In the genomic region with DNA sequence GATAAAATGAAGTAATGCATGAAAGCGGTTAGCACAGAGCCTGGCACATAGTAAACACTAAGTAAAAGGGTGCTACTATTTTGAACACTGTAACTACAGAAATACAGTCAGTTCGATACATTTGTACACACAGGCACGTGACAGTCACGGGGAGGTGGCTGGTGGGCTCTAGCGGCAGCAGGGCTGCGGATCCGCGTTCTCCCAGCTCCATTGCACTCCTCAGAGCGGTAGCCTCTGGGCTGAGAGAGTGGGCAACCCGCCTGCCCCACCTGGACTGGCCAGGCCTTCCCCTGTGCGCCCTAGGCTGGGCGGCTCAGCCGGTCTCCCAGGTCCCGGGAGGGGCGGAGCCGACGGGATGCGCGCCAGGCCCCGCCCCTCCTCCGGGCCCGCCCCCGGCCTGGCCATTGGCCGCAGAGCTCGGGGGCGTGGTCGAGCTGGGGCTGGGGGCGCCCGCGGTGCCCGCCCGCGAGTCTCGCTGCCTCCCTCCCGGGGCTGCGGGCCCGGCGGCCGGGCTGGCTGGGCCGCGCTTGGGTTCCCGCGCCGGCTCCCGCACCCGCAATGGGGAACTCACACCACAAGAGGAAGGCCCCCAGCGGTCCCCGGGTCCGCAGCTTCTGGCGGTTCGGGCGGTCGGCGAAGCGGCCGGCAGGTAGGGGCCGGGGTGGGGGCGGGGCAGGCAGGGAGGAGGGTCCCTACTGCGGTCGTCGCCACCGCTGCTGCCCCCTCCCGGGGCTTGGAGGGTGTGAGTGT, we compare ENCODE assay signal across 8 cellular contexts. TPM values are rescaled to one million over a fixed set of nuclear protein-coding genes. Genes with fewer than 3 reads are reported as not detected.
DNase-seq lines count a peak whose midpoint lies in the region; ATAC-seq and TF ChIP-seq lines count a peak whose summit lies in the region.

No MANE protein-coding gene starts in this region.

- WGBS in hepatocyte (ENCODE audit: low lambda C conversion rate, missing lambda C conversion rate): 7% methylated on average over 25 of the region's 63 CpGs

- no peaks in the 10 kb centered on the region for H3K9me3 Mint-ChIP-seq in T-helper 2 cell treated with Interferon-gamma antibody and Interleukin-4, amounts not matched to agents 5 μg/mL and 100 μg/mL, for 36 hours

- H3K4me1 Mint-ChIP-seq in T-helper 2 cell treated with Interferon-gamma antibody and Interleukin-4, amounts not matched to agents 5 μg/mL and 100 μg/mL, for 36 hours (ENCODE audit: low read depth): peaks cover 11% of the 10 kb centered on the region

- intact Hi-C loops in ascending aorta (cut with DNase I): loop anchor here (5.0 kb wide), 1 partner anchor 101 kb away; the partner anchor contains the start of genes RBBP4 and ZBTB8OS

- peak overlapping the region; percentile 55 for H3K4me3 Mint-ChIP-seq in T-helper 2 cell treated with Interferon-gamma antibody and Interleukin-4, amounts not matched to agents 5 μg/mL and 100 μg/mL, for 36 hours

- H3K36me3 ChIP-seq in ascending aorta (no peaks in the 10 kb centered on the region), hepatocyte (replicated peaks; ENCODE audit: insufficient read depth, low read depth) (no peaks in the 10 kb centered on the region)

- H4K20me1 ChIP-seq in hepatocyte (ENCODE audit: insufficient read depth, poor library complexity, severe bottlenecking): peaks cover 5% of the 10 kb centered on the region

- H3K9me3 ChIP-seq in ascending aorta: no peaks in the 10 kb centered on the region
- H3K9me3 ChIP-seq in hepatocyte (ENCODE audit: low read depth): no peaks in the 10 kb centered on the region

- no peaks in the 10 kb centered on the region for H3K36me3 Mint-ChIP-seq in T-helper 2 cell treated with Interferon-gamma antibody and Interleukin-4, amounts not matched to agents 5 μg/mL and 100 μg/mL, for 36 hours (ENCODE audit: low read depth)

- no peaks in the 10 kb centered on the region for H3K9me2 ChIP-seq in hepatocyte (replicated peaks; ENCODE audit: insufficient read depth)

- H3K4me1 ChIP-seq in ascending aorta: peaks cover 8 to 11% of the 10 kb centered on the region in 2 donors
- H3K4me1 ChIP-seq in hepatocyte (ENCODE audit: insufficient read depth): peaks cover 37% of the 10 kb centered on the region

- peak overlapping the region; percentile 94 for H3K4me2 ChIP-seq in hepatocyte

- DNase-seq in SIG-M5 treated with dmso at 0.1 percent for 504 hours (lab: John Stamatoyannopoulos, UW; ENCODE audit: unreplicated experiment) (peak; percentile 45), SIG-M5 (lab: John Stamatoyannopoulos, UW) (no peak), M059J (ENCODE audit: low read depth) (peak; percentile 69), ascending aorta (ENCODE audit: low spot score in 2 of 2) (peak in 1 of 2 donors; percentile 81), hepatocyte (ENCODE audit: low spot score) (peak; percentile 97), retina (peak; percentile 89)
- DNase-seq in T-helper 2 cell treated with Interferon-gamma antibody and Interleukin-4, amounts not matched to agents 5 μg/mL and 100 μg/mL, for 36 hours (ENCODE audit: low spot score): peak; percentile 67

- TF ChIP-seq CTCF in ascending aorta (IDR thresholded peaks at IDR 0.05) (no peak), hepatocyte (IDR thresholded peaks at IDR 0.05; ENCODE audit: poor library complexity) (peak; percentile 16)

- H3K27ac ChIP-seq in ascending aorta (peak overlapping the region; percentile 62 to 75), hepatocyte (peak overlapping the region; percentile 97)

- H3K4me3 ChIP-seq in ascending aorta: peak overlapping the region; percentile 73 to 84
- H3K4me3 ChIP-seq in hepatocyte: peak overlapping the region; percentile 77

- no peak overlapping the region for H3K27ac Mint-ChIP-seq in T-helper 2 cell treated with Interferon-gamma antibody and Interleukin-4, amounts not matched to agents 5 μg/mL and 100 μg/mL, for 36 hours

- peaks cover 36% of the 10 kb centered on the region for H3K27me3 Mint-ChIP-seq in T-helper 2 cell treated with Interferon-gamma antibody and Interleukin-4, amounts not matched to agents 5 μg/mL and 100 μg/mL, for 36 hours (ENCODE audit: low read depth)

- H3K27me3 ChIP-seq in ascending aorta (no peaks in the 10 kb centered on the region), hepatocyte (no peaks in the 10 kb centered on the region)

- peaks cover 91% of the 10 kb centered on the region for H3K79me2 ChIP-seq in hepatocyte

- no peak for ATAC-seq in GM18861 (IDR thresholded peaks at IDR 0.05; ENCODE audit: unreplicated experiment)

- peak overlapping the region; percentile 38 for H2AFZ ChIP-seq in hepatocyte

RNA-seq across cellular contexts. Expression of gene SYNC, which starts 51.1 kb away (rescaled TPM):
- total RNA-seq in M059J (2014; rRNA removed; shearing (Covaris generic)): 22.3 and 38.2 TPM in 2 replicates
- 87.3 TPM for total RNA-seq in ascending aorta
- total RNA-seq in hepatocyte: 7.6 and 9.0 TPM in 2 replicates
- polyA plus RNA-seq in hepatocyte: 6.8 and 6.9 TPM in 2 replicates
